ENCODE assay signal across 2 cellular contexts in the genomic region with DNA sequence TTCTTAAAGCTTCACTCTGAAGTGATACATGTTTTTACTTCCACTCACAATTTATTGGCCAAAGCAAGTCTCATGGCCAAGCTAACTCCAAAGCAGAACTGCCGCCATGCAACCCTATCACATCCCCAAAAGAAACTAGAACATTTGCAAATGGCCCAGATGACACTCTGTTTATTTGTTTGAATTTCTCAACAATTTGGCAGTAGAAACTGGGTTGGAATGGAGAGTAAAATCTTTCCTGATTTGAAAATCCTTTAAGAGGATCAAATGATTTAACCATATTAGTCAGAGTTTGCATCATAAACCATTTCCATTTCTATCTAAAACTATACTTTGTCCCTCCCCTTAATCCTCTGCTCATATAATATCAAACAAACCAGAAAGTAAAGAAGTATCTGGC.
TF ChIP-seq lines count a peak whose summit lies in the region.

No MANE protein-coding gene starts in this region.

TF ChIP-seq in IMR-90, 13 proteins besides CTCF, POLR2A, EP300 and RAD21:
- no peak for TF ChIP-seq ELK1 (IDR thresholded peaks at IDR 0.05; ENCODE audit: borderline replicate concordance, low read depth, low read length)
- TF ChIP-seq MAFK (IDR thresholded peaks at IDR 0.05; ENCODE audit: low read depth, low read length) = no peak
- TF ChIP-seq FOS (IDR thresholded peaks at IDR 0.05; ENCODE audit: low read depth, low read length) = no peak
- no peak for TF ChIP-seq RCOR1 (IDR thresholded peaks at IDR 0.05; ENCODE audit: insufficient replicate concordance, low read length)
- no peak for TF ChIP-seq RFX5 (IDR thresholded peaks at IDR 0.05; ENCODE audit: low read depth, low read length)
- TF ChIP-seq BHLHE40 (IDR thresholded peaks at IDR 0.05; ENCODE audit: low read depth, low read length) = no peak
- no peak for TF ChIP-seq MAZ (IDR thresholded peaks at IDR 0.05; ENCODE audit: borderline replicate concordance, low read depth, low read length)
- TF ChIP-seq MXI1 (IDR thresholded peaks at IDR 0.05; ENCODE audit: borderline replicate concordance, low read depth, low read length) = no peak
- TF ChIP-seq CEBPB (IDR thresholded peaks at IDR 0.05; ENCODE audit: low read depth, low read length) = no peak
- TF ChIP-seq, protein P1, sequence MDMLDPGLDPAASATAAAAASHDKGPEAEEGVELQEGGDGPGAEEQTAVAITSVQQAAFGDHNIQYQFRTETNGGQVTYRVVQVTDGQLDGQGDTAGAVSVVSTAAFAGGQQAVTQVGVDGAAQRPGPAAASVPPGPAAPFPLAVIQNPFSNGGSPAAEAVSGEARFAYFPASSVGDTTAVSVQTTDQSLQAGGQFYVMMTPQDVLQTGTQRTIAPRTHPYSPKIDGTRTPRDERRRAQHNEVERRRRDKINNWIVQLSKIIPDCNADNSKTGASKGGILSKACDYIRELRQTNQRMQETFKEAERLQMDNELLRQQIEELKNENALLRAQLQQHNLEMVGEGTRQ (IDR thresholded peaks at IDR 0.05; ENCODE audit: low read depth, low read length) = no peak
- TF ChIP-seq SMC3 (IDR thresholded peaks at IDR 0.05; ENCODE audit: low read depth, low read length) = no peak
- TF ChIP-seq CHD1 (IDR thresholded peaks at IDR 0.05; ENCODE audit: low read depth, low read length) = no peak

TF ChIP-seq in GM23338, 12 proteins besides CTCF, POLR2A, EP300 and RAD21:
- TF ChIP-seq, protein P2, sequence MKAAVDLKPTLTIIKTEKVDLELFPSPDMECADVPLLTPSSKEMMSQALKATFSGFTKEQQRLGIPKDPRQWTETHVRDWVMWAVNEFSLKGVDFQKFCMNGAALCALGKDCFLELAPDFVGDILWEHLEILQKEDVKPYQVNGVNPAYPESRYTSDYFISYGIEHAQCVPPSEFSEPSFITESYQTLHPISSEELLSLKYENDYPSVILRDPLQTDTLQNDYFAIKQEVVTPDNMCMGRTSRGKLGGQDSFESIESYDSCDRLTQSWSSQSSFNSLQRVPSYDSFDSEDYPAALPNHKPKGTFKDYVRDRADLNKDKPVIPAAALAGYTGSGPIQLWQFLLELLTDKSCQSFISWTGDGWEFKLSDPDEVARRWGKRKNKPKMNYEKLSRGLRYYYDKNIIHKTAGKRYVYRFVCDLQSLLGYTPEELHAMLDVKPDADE (IDR thresholded peaks at IDR 0.05) = no peak
- TF ChIP-seq REST (IDR thresholded peaks at IDR 0.05; ENCODE audit: unreplicated experiment) = no peak
